ENCODE assay signal across 21 cellular contexts in genomic region chr16:55628306-55628968, GRCh38. TPM values are rescaled to one million over a fixed set of nuclear protein-coding genes. Genes with fewer than 3 reads are reported as not detected.
DNase-seq lines count a peak whose midpoint lies in the region; ATAC-seq, FAIRE-seq and TF ChIP-seq lines count a peak whose summit lies in the region.
"Had no signal": no experiment of that assay in that cellular context is flagged by ENCODE, and none has a peak within 500 bp of the region (broad histone marks: within the 10 kb centered on the region; RNA-seq: fewer than 3 reads in every experiment).

No MANE protein-coding gene starts in this region.

- no peak overlapping the region for H2BK120ac ChIP-seq in IMR-90 (ENCODE audit: low read depth, low read length)
- H2BK120ac ChIP-seq in H1 (replicated peaks; ENCODE audit: low read depth, low read length) = no peak overlapping the region
- no peak overlapping the region for H2BK120ac ChIP-seq in trophoblast cell (ENCODE audit: insufficient read depth, low read length, poor library complexity)

- WGBS in IMR-90 (ENCODE audit: extremely low coverage in 2 of 2, insufficient read length in 1 of 2), 2 experiments = 46% methylated on average over 2 of the region's 6 CpGs; no CpG with 5 or more reads in 1 of the 2 experiments
- WGBS in H1 (ENCODE audit: extremely low coverage in 1 of 2, insufficient coverage in 1 of 2, insufficient read length in 1 of 2, insufficient replicate concordance in 2 of 2, low coverage in 1 of 2, low lambda C conversion rate in 2 of 2, missing lambda C conversion rate in 1 of 2), 2 experiments = 87% methylated on average over 6 of the region's 6 CpGs; no CpG with 5 or more reads in 1 of the 2 experiments
- no CpG with 5 or more reads among the region's 6 CpGs for WGBS in trophoblast cell (ENCODE audit: extremely low coverage, insufficient coverage, insufficient read length)

- H3K9me1 ChIP-seq in IMR-90 (ENCODE audit: insufficient read depth, low read length) = no peaks in the 10 kb centered on the region

- H3K79me1 ChIP-seq in IMR-90 (ENCODE audit: low read depth in 1 of 2, low read length in 2 of 2) (no peaks in the 10 kb centered on the region), H1 (ENCODE audit: low read depth, low read length) (no peaks in the 10 kb centered on the region), trophoblast cell (ENCODE audit: low read length) (no peaks in the 10 kb centered on the region)

- TF ChIP-seq RAD21 in IMR-90 (IDR thresholded peaks at IDR 0.05; ENCODE audit: low read length) (no peak), H1 (IDR thresholded peaks at IDR 0.05 in 1 of 2, conservative IDR thresholded peaks at IDR 0.05 in 1 of 2; ENCODE audit: low read depth in 2 of 2, low read length in 2 of 2) (no peak)

- H3K56ac ChIP-seq in IMR-90 (ENCODE audit: extremely low read depth, insufficient read depth, low read length) = no peak overlapping the region
- no peak overlapping the region for H3K56ac ChIP-seq in H1 (replicated peaks; ENCODE audit: insufficient read length, low read depth, low read length)

- H2BK20ac ChIP-seq in IMR-90 (ENCODE audit: low read depth, low read length) = no peak overlapping the region
- no peak overlapping the region for H2BK20ac ChIP-seq in H1 (ENCODE audit: low read length)

- no peaks in the 10 kb centered on the region for H3K27me3 ChIP-seq in HAP-1 (ENCODE audit: low read depth)
- peaks cover 13% of the 10 kb centered on the region for H3K27me3 ChIP-seq in IMR-90 (ENCODE audit: control insufficient read depth, insufficient read depth, low read length)
- H3K27me3 ChIP-seq in H1 (replicated peaks in 1 of 4; ENCODE audit: control insufficient read depth in 3 of 4, extremely low read depth in 1 of 4, insufficient read depth in 3 of 4, low read length in 3 of 4) = no peaks in the 10 kb centered on the region; a peak in 1 of 7 replicates
- no peaks in the 10 kb centered on the region for H3K27me3 ChIP-seq in trophoblast cell (ENCODE audit: insufficient read depth, low read length)

- H3K4me3 ChIP-seq in HAP-1 (no peak overlapping the region), IMR-90 (ENCODE audit: insufficient read depth, low read depth, low read length) (no peak overlapping the region), H1 (ENCODE audit: extremely low read depth in 1 of 4, insufficient read depth in 2 of 4, low read depth in 3 of 4, low read length in 4 of 4) (no peak overlapping the region), trophoblast cell (ENCODE audit: low read depth, low read length) (no peak overlapping the region)
- H3K4me3 ChIP-seq: GM23338 had no signal

- no peak overlapping the region for H4K91ac ChIP-seq in IMR-90 (ENCODE audit: insufficient read depth, low read depth, low read length)
- H4K91ac ChIP-seq in H1 (replicated peaks; ENCODE audit: insufficient read length, low read length) = no peak overlapping the region
- no peak overlapping the region for H4K91ac ChIP-seq in trophoblast cell (ENCODE audit: low read depth, low read length)

- no peak overlapping the region for H3K14ac ChIP-seq in IMR-90 (replicated peaks; ENCODE audit: low read depth, low read length)
- H3K14ac ChIP-seq in H1 (ENCODE audit: insufficient read length) = no peak overlapping the region
- no peak overlapping the region for H3K14ac ChIP-seq in trophoblast cell (ENCODE audit: low read length)

- H4K20me1 ChIP-seq in IMR-90 (ENCODE audit: insufficient read depth, low read length) (no peaks in the 10 kb centered on the region), H1 (replicated peaks in 1 of 2; ENCODE audit: control insufficient read depth in 1 of 2, insufficient read depth in 2 of 2, low read length in 2 of 2) (no peaks in the 10 kb centered on the region)

- ATAC-seq in IMR-90 (ENCODE audit: low read depth) = no peak
- no peak for ATAC-seq in GM21381 (IDR thresholded peaks at IDR 0.05; ENCODE audit: unreplicated experiment)
- ATAC-seq: GM23338 had no signal

- H2AK5ac ChIP-seq in IMR-90 (ENCODE audit: low read depth, low read length) (no peak overlapping the region), H1 (ENCODE audit: low read depth, low read length) (no peak overlapping the region), trophoblast cell (ENCODE audit: low read length) (no peak overlapping the region)

- no peak overlapping the region for H3K4me2 ChIP-seq in IMR-90 (ENCODE audit: low read depth, low read length)
- H3K4me2 ChIP-seq in H1 (ENCODE audit: insufficient read depth in 1 of 2, low read depth in 2 of 2, low read length in 2 of 2) = no peak overlapping the region
- no peak overlapping the region for H3K4me2 ChIP-seq in trophoblast cell (ENCODE audit: low read length)
- H3K4me2 ChIP-seq: GM23338 had no signal

- H3K36me3 ChIP-seq in HAP-1 (replicated peaks) (no peaks in the 10 kb centered on the region), IMR-90 (ENCODE audit: control insufficient read depth, insufficient read depth, low read length) (no peaks in the 10 kb centered on the region), H1 (ENCODE audit: control insufficient read depth in 2 of 4, insufficient read depth in 4 of 4, low read length in 3 of 4) (no peaks in the 10 kb centered on the region), trophoblast cell (ENCODE audit: control insufficient read depth in 1 of 2, insufficient read depth in 2 of 2, low read length in 2 of 2) (no peaks in the 10 kb centered on the region)

- H3K9me3 ChIP-seq in HAP-1 (no peaks in the 10 kb centered on the region; the same call in 1 of the 2 replicates), IMR-90 (ENCODE audit: control insufficient read depth, insufficient read depth, low read length) (no peaks in the 10 kb centered on the region; the same call in 1 of the 2 replicates), H1 (ENCODE audit: insufficient read depth in 2 of 2, low read depth in 1 of 2, low read length in 1 of 2) (peaks cover 20 to 23% of the 10 kb centered on the region in 2 experiments), trophoblast cell (ENCODE audit: insufficient read depth, low read depth, low read length) (no peaks in the 10 kb centered on the region)

- H3K4me1 ChIP-seq in HAP-1 (no peaks in the 10 kb centered on the region), IMR-90 (ENCODE audit: control insufficient read depth, insufficient read depth, low read length) (no peaks in the 10 kb centered on the region), H1 (replicated peaks in 1 of 4; ENCODE audit: control insufficient read depth in 3 of 4, insufficient read depth in 4 of 4, low read length in 3 of 4) (peaks cover 0 to 3% (median 0%) of the 10 kb centered on the region in 4 experiments; a peak in 1 of 7 replicates), trophoblast cell (ENCODE audit: control insufficient read depth in 1 of 2, insufficient read depth in 2 of 2, low read length in 2 of 2) (no peaks in the 10 kb centered on the region)
- H3K4me1 ChIP-seq: Caco-2 had no signal

- H3K18ac ChIP-seq in IMR-90 (ENCODE audit: low read depth, low read length) = no peak overlapping the region
- H3K18ac ChIP-seq in H1 (ENCODE audit: extremely low read depth, low read length) = no peak overlapping the region
- H3K18ac ChIP-seq in trophoblast cell (ENCODE audit: low read length) = no peak overlapping the region

- H3K23ac ChIP-seq in IMR-90 (ENCODE audit: low read depth, low read length) (no peak overlapping the region), H1 (ENCODE audit: insufficient read length) (no peak overlapping the region), trophoblast cell (ENCODE audit: low read length) (no peak overlapping the region)

- dilution Hi-C loops in IMR-90 (cut with HindIII; ENCODE audit: low sequenced_read_pairs, unreplicated experiment) = no loop called here

- H2BK5ac ChIP-seq in IMR-90 (ENCODE audit: low read depth, low read length, poor library complexity, severe bottlenecking) (no peak overlapping the region), H1 (ENCODE audit: low read depth, low read length) (no peak overlapping the region; the same call in 1 of the 2 replicates), trophoblast cell (ENCODE audit: low read depth, low read length, poor library complexity) (no peak overlapping the region)

- H4K5ac ChIP-seq in IMR-90 (ENCODE audit: low read depth, low read length) = no peak overlapping the region
- H4K5ac ChIP-seq in H1 (ENCODE audit: insufficient read length, low read depth, low read length) = no peak overlapping the region

- no peak for TF ChIP-seq CTCF in IMR-90 (conservative IDR thresholded peaks at IDR 0.05; ENCODE audit: low read depth, low read length)
- TF ChIP-seq CTCF in H1 (IDR thresholded peaks at IDR 0.05; ENCODE audit: control extremely low read depth in 1 of 3, insufficient read depth in 1 of 3, low read depth in 1 of 3, low read length in 3 of 3) = no peak

- FAIRE-seq in H1 (lab: Jason Lieb, UNC) = no peak
- FAIRE-seq: A204.1, D721Med, G401.6, GM12891, HTR-8/SVneo had no signal

- no peak overlapping the region for H3K9ac ChIP-seq in IMR-90 (ENCODE audit: low read depth, low read length)
- H3K9ac ChIP-seq in H1 (replicated peaks in 1 of 4; ENCODE audit: extremely low read depth in 1 of 4, low read depth in 3 of 4, low read length in 3 of 4) = no peak overlapping the region
- H3K9ac ChIP-seq in trophoblast cell (ENCODE audit: low read length) = no peak overlapping the region

- H3K79me2 ChIP-seq in H1 (ENCODE audit: control insufficient read depth in 1 of 2, insufficient read depth in 2 of 2, low read length in 2 of 2) (no peaks in the 10 kb centered on the region), trophoblast cell (ENCODE audit: control insufficient read depth, insufficient read depth, low read length, poor library complexity) (no peaks in the 10 kb centered on the region)

- intact Hi-C loops in IMR-90 (cut with micrococcal nuclease) = no loop called here

- H2BK12ac ChIP-seq in H1 (ENCODE audit: low read depth, low read length) (no peak overlapping the region), trophoblast cell (ENCODE audit: low read length) (no peak overlapping the region)

- H2AFZ ChIP-seq in IMR-90 (replicated peaks; ENCODE audit: low read length, poor library complexity) (no peak overlapping the region), H1 (ENCODE audit: low read length) (no peak overlapping the region), trophoblast cell (ENCODE audit: insufficient read depth, low read length, poor library complexity) (no peak overlapping the region)
- H2AFZ ChIP-seq: GM23338 had no signal

- no peak for TF ChIP-seq EP300 in H1 (IDR thresholded peaks at IDR 0.05; ENCODE audit: borderline replicate concordance in 1 of 2, low read depth in 2 of 2, low read length in 2 of 2)

- DNase-seq in HAP-1 (ENCODE audit: low spot score in 2 of 2) = peak; percentile 9 to 29
- DNase-seq in IMR-90 = no peak
- DNase-seq in H1 (ENCODE audit: low read depth in 1 of 2, low spot score in 2 of 2) = no peak
- DNase-seq in trophoblast cell = peak; percentile 62 to 78
- no peak for DNase-seq in iPS-NIHi7 (ENCODE audit: extremely low spot score)
- no peak for DNase-seq in NCI-H82 (lab: John Stamatoyannopoulos, UW)
- DNase-seq: AML-193; Caco-2; CD4-positive, alpha-beta T cell; HCEC 1CT; Karpas-422; KBM-7 had no signal

- in situ Hi-C loops in HAP-1 (cut with MboI; ENCODE audit: low sequenced_read_pairs) = no loop called here
- in situ Hi-C loops in IMR-90 (cut with MboI; ENCODE audit: low sequenced_read_pairs) = no loop called here

- no peak overlapping the region for H3K27ac ChIP-seq in IMR-90 (ENCODE audit: insufficient read depth, low read length)
- H3K27ac ChIP-seq in H1 (ENCODE audit: low read depth, low read length) = no peak overlapping the region
- H3K27ac ChIP-seq in trophoblast cell (ENCODE audit: low read depth, low read length) = no peak overlapping the region
- H3K27ac ChIP-seq: C4-2B had no signal

- POLR2A ChIA-PET in IMR-90 (lab: Charles Lee; ENCODE audit: unreplicated experiment) (no interaction called here), H1 (lab: Charles Lee; ENCODE audit: partially characterized antibody) (no interaction called here)

- H2BK15ac ChIP-seq in IMR-90 (ENCODE audit: low read depth, low read length) = no peak overlapping the region
- no peak overlapping the region for H2BK15ac ChIP-seq in H1 (ENCODE audit: low read length)

- TF ChIP-seq POLR2A in IMR-90 (IDR thresholded peaks at IDR 0.05; ENCODE audit: low read depth, low read length) (no peak), H1 (IDR thresholded peaks at IDR 0.05; ENCODE audit: control extremely low read depth in 1 of 2, low read depth in 2 of 2, low read length in 2 of 2) (no peak)

- H3K4ac ChIP-seq in IMR-90 (ENCODE audit: low read depth, low read length) (no peak overlapping the region), H1 (replicated peaks; ENCODE audit: insufficient read length, low read depth, low read length) (no peak overlapping the region), trophoblast cell (ENCODE audit: low read depth, low read length) (no peak overlapping the region)

- no TSS peak for BruUV-seq in IMR-90 (replicated peaks; lab: Mats Ljungman, UMichigan)

- no peak overlapping the region for H4K8ac ChIP-seq in IMR-90 (ENCODE audit: low read depth in 2 of 2, low read length in 2 of 2)
- H4K8ac ChIP-seq in H1 (ENCODE audit: extremely low read depth, insufficient read depth, low read length) = no peak overlapping the region
- no peak overlapping the region for H4K8ac ChIP-seq in trophoblast cell (ENCODE audit: low read depth, low read length)

- H3K23me2 ChIP-seq in H1 (ENCODE audit: low read depth, low read length) = no peaks in the 10 kb centered on the region

- CTCF ChIA-PET in IMR-90 (lab: Yijun Ruan, JAX) (no interaction called here), H1 (lab: Charles Lee; ENCODE audit: partially characterized antibody) (interaction anchor here (1.1 kb wide), 1 partner anchor 73 kb away, joined by 4 read pairs; no protein-coding TSS in a partner anchor)

- H2AK9ac ChIP-seq in IMR-90 (replicated peaks; ENCODE audit: low read depth, low read length, poor library complexity) = no peak overlapping the region

- H4K12ac ChIP-seq in trophoblast cell (ENCODE audit: low read depth, low read length) = no peak overlapping the region

RNA-seq across cellular contexts. Expression of gene SLC6A2, which starts 27.4 kb away (rescaled TPM):
- not detected in 2 replicates for total RNA-seq in IMR-90 (2012; rRNA removed)
- polyA plus RNA-seq in IMR-90 (2012; rRNA removed) (not detected in 2 replicates), H1 (2011; rRNA removed) (0.25 and 0.35 TPM in 2 replicates)
- polyA plus RNA-seq in IMR-90 (2012; cell fraction: cytosol; rRNA removed) = not detected in 2 replicates
- not detected in 2 replicates for polyA plus RNA-seq in IMR-90 (2012; cell fraction: nucleus; rRNA removed; ENCODE audit: low replicate concordance)
- total RNA-seq in H1 (2021; fragmentation: NEBNext Ultra II Directional; extraction: Animal tissue kit (Norgen Biotek cat#: 25700)) = 0.40 TPM in 1 of 2 replicates, not detected in the other
- 0.19 TPM for polyA plus RNA-seq in H1 (2011; cell fraction: cytosol; rRNA removed)
- polyA plus RNA-seq in H1 (2011; cell fraction: nucleus; rRNA removed) = 0.44 TPM
- polyA plus RNA-seq in H1 (2012, experiment 1 of 2) = 0.06 to 0.28 TPM (median 0.15 TPM) in 4 replicates
- polyA plus RNA-seq in H1 (2012, experiment 2 of 2) = 0.29 TPM
- polyA plus RNA-seq in H1 (2013, experiment 1 of 2) = 0.18 TPM
- 0.13 TPM for polyA plus RNA-seq in H1 (2013, experiment 2 of 2)
- polyA minus RNA-seq in H1 (2011; rRNA and poly(A)+ RNA removed) = 0.41 and 0.59 TPM in 2 replicates
- polyA minus RNA-seq in H1 (2011; cell fraction: cytosol; rRNA and poly(A)+ RNA removed) = not detected
- polyA minus RNA-seq in H1 (2011; cell fraction: nucleus; rRNA and poly(A)+ RNA removed) = not detected
- polyA plus RNA-seq in trophoblast cell (2013) = 0.72 and 0.88 TPM in 2 replicates
- total RNA-seq: Caco-2; CD4-positive, alpha-beta T cell had no signal
- polyA plus RNA-seq: BJ had no signal

Comparison
In these comparisons a context has a peak if more than half of its experiments do, and no peak if none do; other contexts are left out.
1. DNase-seq: peak in HAP-1 (2 of 2) and trophoblast cell (2 of 2); none in IMR-90 (single experiment), H1 (0 of 2), iPS-NIHi7 (single experiment) and NCI-H82 (single experiment).